Comparison of ENCODE assay signal across 1 cellular context in the genomic region with DNA sequence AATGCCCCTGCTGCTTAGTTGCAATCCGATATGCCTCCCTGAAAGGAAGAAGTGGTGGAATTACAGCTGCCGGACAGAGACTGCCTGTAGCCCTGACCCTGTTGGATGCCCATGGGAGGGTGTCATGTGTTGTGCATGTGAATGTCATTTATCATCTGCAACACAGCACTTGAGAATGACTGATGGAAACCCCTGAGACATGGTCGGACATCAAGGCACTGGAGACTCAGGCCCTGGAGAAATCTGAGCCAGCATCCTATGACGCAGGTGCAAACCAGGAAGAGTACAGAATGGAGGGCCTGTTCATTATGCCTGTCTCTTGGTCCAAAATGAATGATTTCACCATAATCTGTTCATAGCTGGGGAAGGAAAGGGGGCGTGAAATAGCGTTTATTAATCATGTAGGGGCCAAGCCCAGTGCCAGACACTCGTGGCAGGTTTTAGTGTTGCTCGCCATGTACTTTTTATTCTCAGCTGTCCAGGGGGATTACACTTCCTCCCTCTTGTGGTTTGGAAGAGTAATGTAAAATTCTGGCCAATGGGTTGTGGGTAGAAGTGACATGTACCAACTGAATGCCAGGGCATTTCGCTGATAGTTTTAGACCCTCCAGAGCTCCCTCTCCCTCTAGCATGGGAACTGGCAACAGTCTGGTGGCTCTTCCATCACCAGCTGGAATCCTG.
TF ChIP-seq lines count a peak whose summit lies in the region.

No MANE protein-coding gene starts in this region.

TF ChIP-seq in GM23338, 12 proteins besides CTCF, POLR2A, EP300 and RAD21 (continued from another document):
- TF ChIP-seq ZNF462 (CRISPR knock-in tag; IDR thresholded peaks at IDR 0.05): no peak
- no peak for TF ChIP-seq EZH2phosphoT487 (IDR thresholded peaks at IDR 0.05; ENCODE audit: unreplicated experiment)
- TF ChIP-seq STAT1 (IDR thresholded peaks at IDR 0.05; ENCODE audit: unreplicated experiment): no peak
- TF ChIP-seq ZNF114 (CRISPR knock-in tag; IDR thresholded peaks at IDR 0.05): no peak
